ENCODE assay signal across 1 cellular context in the genomic region with DNA sequence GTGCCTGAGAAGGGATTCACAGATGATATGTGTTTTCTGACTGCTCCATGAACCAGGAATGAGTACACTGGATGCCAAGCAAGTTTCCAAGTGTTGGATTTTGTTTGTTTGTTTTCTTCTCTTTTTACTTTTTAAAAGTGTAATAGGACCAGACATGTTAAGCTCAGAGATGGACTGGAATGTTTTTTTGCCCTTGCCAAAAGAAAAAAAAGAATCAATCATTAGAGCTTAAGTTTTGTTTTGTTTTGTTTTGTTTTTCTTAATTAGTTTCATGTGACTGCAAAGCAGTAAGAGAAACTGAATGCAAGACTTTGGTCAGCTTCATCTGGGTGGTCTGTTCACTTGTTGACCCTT.
TF ChIP-seq lines count a peak whose summit lies in the region.

No MANE protein-coding gene starts in this region.

TF ChIP-seq in H1, 55 proteins besides CTCF, POLR2A, EP300 and RAD21:
- TF ChIP-seq, protein P1, sequence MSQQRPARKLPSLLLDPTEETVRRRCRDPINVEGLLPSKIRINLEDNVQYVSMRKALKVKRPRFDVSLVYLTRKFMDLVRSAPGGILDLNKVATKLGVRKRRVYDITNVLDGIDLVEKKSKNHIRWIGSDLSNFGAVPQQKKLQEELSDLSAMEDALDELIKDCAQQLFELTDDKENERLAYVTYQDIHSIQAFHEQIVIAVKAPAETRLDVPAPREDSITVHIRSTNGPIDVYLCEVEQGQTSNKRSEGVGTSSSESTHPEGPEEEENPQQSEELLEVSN (IDR thresholded peaks at IDR 0.05): no peak
- TF ChIP-seq SIRT6 (IDR thresholded peaks at IDR 0.05; ENCODE audit: low read length) (no peak), KDM4A (IDR thresholded peaks at IDR 0.05; ENCODE audit: low read depth, low read length, severe bottlenecking) (no peak), SRF (IDR thresholded peaks at IDR 0.05; ENCODE audit: low read depth, low read length) (no peak), NANOG (IDR thresholded peaks at IDR 0.05; ENCODE audit: insufficient read depth, low read depth, low read length, poor library complexity, severe bottlenecking) (no peak), POLR2AphosphoS5 (IDR thresholded peaks at IDR 0.05; ENCODE audit: low read depth, low read length) (no peak), CEBPB (IDR thresholded peaks at IDR 0.05; ENCODE audit: low read depth, low read length) (no peak), TEAD4 (IDR thresholded peaks at IDR 0.05; ENCODE audit: low read depth, low read length) (no peak), MAX (IDR thresholded peaks at IDR 0.05) (no peak), ASH2L (IDR thresholded peaks at IDR 0.05; ENCODE audit: low read length) (no peak), CREB1 (IDR thresholded peaks at IDR 0.05) (no peak), GTF2F1 (IDR thresholded peaks at IDR 0.05; ENCODE audit: borderline replicate concordance, low read depth, low read length) (no peak), YY1 (IDR thresholded peaks at IDR 0.05; ENCODE audit: low read depth, low read length) (no peak), CHD1 (IDR thresholded peaks at IDR 0.05; ENCODE audit: low read depth, low read length) (no peak), KDM5A (IDR thresholded peaks at IDR 0.05; ENCODE audit: low read length) (no peak), SIN3A (conservative IDR thresholded peaks at IDR 0.05 in 1 of 2, IDR thresholded peaks at IDR 0.05 in 1 of 2; ENCODE audit: low read depth in 1 of 2, low read length in 2 of 2) (no peak), SAP30 (IDR thresholded peaks at IDR 0.05; ENCODE audit: insufficient read depth, insufficient replicate concordance, low read length) (no peak), ZNF274 (IDR thresholded peaks at IDR 0.05; ENCODE audit: borderline replicate concordance, extremely low read depth, low read length) (no peak), BCL11A (IDR thresholded peaks at IDR 0.05; ENCODE audit: low read depth in 2 of 2, low read length in 2 of 2) (no peak)
